ENCODE assay signal across 9 cellular contexts in genomic region chr10:86970152-86970886, GRCh38. TPM values are rescaled to one million over a fixed set of nuclear protein-coding genes. Genes with fewer than 3 reads are reported as not detected.
DNase-seq lines count a peak whose midpoint lies in the region; ATAC-seq, FAIRE-seq and TF ChIP-seq lines count a peak whose summit lies in the region.
"Had no signal": no experiment of that assay in that cellular context is flagged by ENCODE, and none has a peak within 500 bp of the region (broad histone marks: within the 10 kb centered on the region; RNA-seq: fewer than 3 reads in every experiment).

No MANE protein-coding gene starts in this region.

- no peaks in the 10 kb centered on the region for H3K9me3 Mint-ChIP-seq in endothelial cell (ENCODE audit: unreplicated experiment)

- peaks cover 8% of the 10 kb centered on the region for H3K27me3 Mint-ChIP-seq in endothelial cell (ENCODE audit: unreplicated experiment)

- WGBS in aorta, 2 donors = 2 to 4% methylated on average over 27 of the region's 27 CpGs

- peak; percentile 13 for FAIRE-seq in GM12891 (lab: Jason Lieb, UNC)

- H3K27me3 ChIP-seq in SJCRH30 = no peaks in the 10 kb centered on the region
- H3K27me3 ChIP-seq in aorta (ENCODE audit: control insufficient read depth in 1 of 2, insufficient read depth in 2 of 2, low read length in 1 of 2) = no peaks in the 10 kb centered on the region

- H3K36me3 ChIP-seq in SJCRH30 (no peaks in the 10 kb centered on the region), mucosa of descending colon (ENCODE audit: low read depth) (no peaks in the 10 kb centered on the region), aorta (ENCODE audit: control insufficient read depth in 1 of 2, insufficient read depth in 2 of 2, low read length in 1 of 2) (no peaks in the 10 kb centered on the region)

- H3K9me3 ChIP-seq in SJCRH30 (replicated peaks) (no peaks in the 10 kb centered on the region), mucosa of descending colon (no peaks in the 10 kb centered on the region), aorta (ENCODE audit: control insufficient read depth, low read length) (no peaks in the 10 kb centered on the region)

- TF ChIP-seq CTCF in endothelial cell (IDR thresholded peaks at IDR 0.05; ENCODE audit: unreplicated experiment) = no peak
- no peak for TF ChIP-seq CTCF in mucosa of descending colon (IDR thresholded peaks at IDR 0.05)

- H3K27ac Mint-ChIP-seq in endothelial cell (ENCODE audit: unreplicated experiment) = no peak overlapping the region

- H3K4me3 ChIP-seq in SJCRH30 = peak overlapping the region; percentile 23
- peak overlapping the region; percentile 9 for H3K4me3 ChIP-seq in mucosa of descending colon
- peak overlapping the region; percentile 64 to 72 for H3K4me3 ChIP-seq in aorta (ENCODE audit: low read length in 2 of 2)

- ATAC-seq in mucosa of descending colon (no peak), aorta (ENCODE audit: low FRiP score) (peak; percentile 80), HG02623 (IDR thresholded peaks at IDR 0.05; ENCODE audit: unreplicated experiment) (no peak)

- H3K36me3 Mint-ChIP-seq in endothelial cell (ENCODE audit: low read depth, unreplicated experiment) = no peaks in the 10 kb centered on the region

- peaks cover 44% of the 10 kb centered on the region for H3K4me1 Mint-ChIP-seq in endothelial cell (ENCODE audit: unreplicated experiment)

- no peak for TF ChIP-seq POLR2A in GM12891 (IDR thresholded peaks at IDR 0.05; ENCODE audit: low read depth, low read length)

- H3K27ac ChIP-seq in SJCRH30 (peak overlapping the region; percentile 62), aorta (ENCODE audit: low read depth in 1 of 2, low read length in 2 of 2) (peak overlapping the region; percentile 87 to 92)

- intact Hi-C loops in mucosa of descending colon (cut with DNase I, micrococcal nuclease) (no loop called here), aorta (cut with DNase I) (loop anchor here in 1 of 2 donors (2.0 kb wide), 1 partner anchor 124 kb away; the partner anchor contains the start of genes GLUD1 and SHLD2)

- peaks cover 18% of the 10 kb centered on the region for H3K4me1 ChIP-seq in SJCRH30
- peaks cover 35% of the 10 kb centered on the region for H3K4me1 ChIP-seq in mucosa of descending colon (ENCODE audit: low read depth)
- no peaks in the 10 kb centered on the region for H3K4me1 ChIP-seq in aorta (ENCODE audit: control insufficient read depth in 1 of 2, insufficient read depth in 2 of 2, low read length in 2 of 2)

- DNase-seq in GM12891 (ENCODE audit: insufficient read length, low spot score) = no peak
- peak; percentile 65 to 72 for DNase-seq in SJCRH30
- no peak for DNase-seq in endothelial cell (ENCODE audit: low spot score)
- DNase-seq in mucosa of descending colon = peak; percentile 51 to 83 (median 68)
- peak; percentile 93 to 94 for DNase-seq in aorta
- no peak for DNase-seq in hippocampal formation (lab: John Stamatoyannopoulos, UW)
- DNase-seq in NCI-H345 treated with DMSO at 0.1 percent for 48 hours (lab: John Stamatoyannopoulos, UW; ENCODE audit: unreplicated experiment) = no peak

- H3K4me3 Mint-ChIP-seq in endothelial cell (ENCODE audit: unreplicated experiment) = peak overlapping the region; percentile 82

TF ChIP-seq in GM12891, 5 proteins besides CTCF, POLR2A, EP300 and RAD21:
- TF ChIP-seq TAF1 (IDR thresholded peaks at IDR 0.05; ENCODE audit: low read depth, low read length) (no peak), POU2F2 (IDR thresholded peaks at IDR 0.05; ENCODE audit: low read depth, low read length) (no peak), POLR2AphosphoS5 (IDR thresholded peaks at IDR 0.05; ENCODE audit: low read depth, low read length) (no peak), PAX5 (IDR thresholded peaks at IDR 0.05; ENCODE audit: insufficient read depth, low read length, severe bottlenecking) (no peak)

RNA-seq across cellular contexts. Expression of gene ADIRF, which starts 2.0 kb away (rescaled TPM):
- polyA plus RNA-seq in GM12891 (2012; ENCODE audit: low read depth, missing spikeins) = 2.1 TPM
- 0.34 and 0.68 TPM in 2 replicates for total RNA-seq in SJCRH30 (2014; rRNA removed; shearing (Covaris generic))
- total RNA-seq in endothelial cell (ENCODE audit: unreplicated experiment) = not detected
- total RNA-seq in mucosa of descending colon = 100 to 1,000 TPM in 1 of 3 donors, 10 to 100 TPM in 2; 48.6 to 127 (median 90.6) TPM
- 100 to 1,000 TPM; 520 to 688 TPM for total RNA-seq in aorta
- polyA plus RNA-seq in aorta = 1,000 to 10,000 TPM in 1 of 2 donors, 100 to 1,000 TPM in 1; 715 to 1,837 TPM
- total RNA-seq: activated CD8-positive, alpha-beta memory T cell treated with anti-CD3 and anti-CD28 coated beads for 36 hours had no signal

RNA-seq across cellular contexts. Expression of gene SNCG, which starts 11.9 kb away (rescaled TPM):
- polyA plus RNA-seq in GM12891 (2012; ENCODE audit: low read depth, missing spikeins) = 1.1 TPM
- 38.1 and 55.5 TPM in 2 replicates for total RNA-seq in SJCRH30 (2014; rRNA removed; shearing (Covaris generic))
- 52.9 TPM for total RNA-seq in endothelial cell (ENCODE audit: unreplicated experiment)
- total RNA-seq in mucosa of descending colon = 10 to 100 TPM in 1 of 3 donors, 1 to 10 TPM in 2; 2.9 to 22.1 (median 8.3) TPM
- total RNA-seq in aorta = 100 to 1,000 TPM in 1 of 2 donors, 10 to 100 TPM in 1; 70.0 to 123 TPM
- polyA plus RNA-seq in aorta = 100 to 1,000 TPM in 1 of 2 donors, 10 to 100 TPM in 1; 74.0 to 209 TPM
- total RNA-seq: activated CD8-positive, alpha-beta memory T cell treated with anti-CD3 and anti-CD28 coated beads for 36 hours had no signal

RNA-seq across cellular contexts. Expression of gene MMRN2, which starts 12.9 kb away (rescaled TPM):
- polyA plus RNA-seq in GM12891 (2012; ENCODE audit: low read depth, missing spikeins) = 0.50 TPM
- 1.6 and 1.9 TPM in 2 replicates for total RNA-seq in SJCRH30 (2014; rRNA removed; shearing (Covaris generic))
- total RNA-seq in endothelial cell (ENCODE audit: unreplicated experiment) (563 TPM), mucosa of descending colon (10 to 100 TPM in 1 of 3 donors, 1 to 10 TPM in 2; 5.7 to 11.5 (median 8.3) TPM), aorta (10 to 100 TPM; 50.5 to 85.6 TPM)
- 1 to 10 TPM in 1 of 2 donors, under 1 TPM in 1; 0.63 to 8.5 TPM for polyA plus RNA-seq in aorta
- total RNA-seq: activated CD8-positive, alpha-beta memory T cell treated with anti-CD3 and anti-CD28 coated beads for 36 hours had no signal

RNA-seq across cellular contexts. Expression of gene FAM25A, which starts 49.8 kb away (rescaled TPM):
- not detected for polyA plus RNA-seq in GM12891 (2012; ENCODE audit: low read depth, missing spikeins)
- not detected in 2 replicates for total RNA-seq in SJCRH30 (2014; rRNA removed; shearing (Covaris generic))
- not detected for total RNA-seq in endothelial cell (ENCODE audit: unreplicated experiment)
- total RNA-seq in mucosa of descending colon = not detected
- total RNA-seq in aorta = not detected
- not detected for polyA plus RNA-seq in aorta
- total RNA-seq: activated CD8-positive, alpha-beta memory T cell treated with anti-CD3 and anti-CD28 coated beads for 36 hours had no signal

Comparison
In these comparisons a context has a peak if more than half of its experiments do, and no peak if none do; other contexts are left out.
1. DNase-seq: peak in SJCRH30 (2 of 2), mucosa of descending colon (3 of 3) and aorta (2 of 2); none in GM12891 (single experiment), endothelial cell (single experiment), hippocampal formation (0 of 2) and NCI-H345 treated with DMSO at 0.1 percent for 48 hours (single experiment).
2. H3K4me3 ChIP-seq: peak in every context shown above with its lines; median percentile 68 in aorta; 23 in SJCRH30; 9 in mucosa of descending colon.
3. RNA of gene ADIRF, which starts 2.0 kb away (total RNA-seq): 520 to 688 TPM in aorta and 48.6 to 127 TPM in mucosa of descending colon; 0.34 to 0.68 TPM in SJCRH30 and not detected in endothelial cell (single experiment); every median in the first group is over 10 times any median in the second.
4. RNA of gene MMRN2, which starts 12.9 kb away (total RNA-seq): 563 TPM in endothelial cell (single experiment) and 50.5 to 85.6 TPM in aorta; 5.7 to 11.5 TPM in mucosa of descending colon and 1.6 to 1.9 TPM in SJCRH30; every median in the first group is over 4 times any median in the second.